Comparison of ENCODE assay signal across 8 cellular contexts in the genomic region with DNA sequence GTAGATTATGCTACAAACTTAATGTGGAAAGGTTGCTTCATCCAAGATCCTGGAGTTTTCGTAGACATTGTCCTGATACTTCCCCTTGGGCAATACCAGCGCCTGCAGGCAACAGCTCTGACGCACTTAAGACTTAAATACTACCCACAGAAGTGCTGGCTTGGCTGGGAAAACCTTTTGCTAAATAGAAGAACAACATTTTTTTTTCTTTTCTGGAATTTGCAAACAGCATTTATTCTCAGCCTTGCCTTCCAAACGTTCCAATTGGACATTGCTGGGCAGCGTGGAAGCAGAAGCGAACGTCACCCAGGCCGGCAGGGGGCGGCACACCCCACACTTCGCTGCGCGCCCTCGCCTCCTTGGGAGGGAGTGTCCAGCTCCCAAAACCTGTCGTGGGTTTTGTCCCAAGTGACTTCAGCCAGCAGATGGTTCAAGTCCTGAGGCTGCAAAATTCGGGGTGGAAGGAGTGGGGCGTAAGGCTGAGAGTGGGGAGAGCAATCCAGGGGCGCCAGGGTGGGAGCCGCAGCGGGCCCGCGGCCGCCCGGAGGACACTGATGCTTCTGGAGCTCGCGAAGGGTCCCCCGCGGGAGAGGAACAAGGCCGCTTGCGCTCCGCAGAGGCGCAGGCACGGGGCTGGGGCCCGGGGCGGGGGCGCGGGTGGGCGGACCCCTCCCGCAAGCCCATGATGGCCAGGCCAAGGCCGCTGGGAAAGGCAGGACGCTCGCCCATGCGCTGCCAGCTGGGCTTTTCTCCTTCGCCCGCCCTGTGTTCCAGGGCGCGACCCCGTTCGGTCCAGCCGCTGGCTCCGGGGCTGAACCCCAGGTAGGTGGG.
A peak's percentile ranks its signal among the peaks of the same experiment; 100 is the strongest.
DNase-seq lines count a peak whose midpoint lies in the region; ATAC-seq and TF ChIP-seq lines count a peak whose summit lies in the region.

No MANE protein-coding gene starts in this region.

- peak overlapping the region; percentile 51 to 63 for H3K4me3 ChIP-seq in right atrium auricular region
- H3K4me3 ChIP-seq in psoas muscle, result peak overlapping the region; percentile 54
- peak overlapping the region; percentile 39 to 56 for H3K4me3 ChIP-seq in uterus

- intact Hi-C loops in psoas muscle (cut with DNase I) (loop anchor here (1.0 to 10.0 kb wide), 5 partner anchors 62 to 564 kb away; no protein-coding TSS in a partner anchor), uterus (cut with DNase I; ENCODE audit: low total_unique reads) (no loop called here)

- peaks cover 0 to 11% (median 6%) of the 10 kb centered on the region in 3 donors for H3K4me1 Mint-ChIP-seq in T-cell

- H3K27ac Mint-ChIP-seq in T-cell, result no peak overlapping the region

- H3K27ac ChIP-seq in angular gyrus (ENCODE audit: low read depth, low read length), result peak overlapping the region; percentile 22
- H3K27ac ChIP-seq in right atrium auricular region, result peak overlapping the region; percentile 6 to 57
- H3K27ac ChIP-seq in psoas muscle, result no peak overlapping the region
- peak overlapping the region; percentile 60 to 75 for H3K27ac ChIP-seq in uterus

- DNase-seq in DMS53 (lab: John Stamatoyannopoulos, UW) (peak; percentile 61), HuH-7 (ENCODE audit: low spot score) (peak; percentile 73), T-cell (peak in 30 of 34 experiments; percentile 1 to 62 (median 32)), right atrium auricular region (ENCODE audit: low spot score) (peak; percentile 82), psoas muscle (peak; percentile 76 to 82), uterus (peak; percentile 80 to 85)

- TF ChIP-seq POLR2A in uterus (IDR thresholded peaks at IDR 0.05), result peak in 1 of 2 donors; percentile 31

- TF ChIP-seq CTCF in right atrium auricular region (IDR thresholded peaks at IDR 0.05) (peak; percentile 84 to 90), psoas muscle (IDR thresholded peaks at IDR 0.05) (peak; percentile 92), uterus (IDR thresholded peaks at IDR 0.05) (peak; percentile 89 to 96 (median 90))

- no peaks in the 10 kb centered on the region for H3K36me3 Mint-ChIP-seq in T-cell

- H3K27me3 Mint-ChIP-seq in T-cell, result peaks cover 22 to 36% of the 10 kb centered on the region in 2 donors

- WGBS in psoas muscle, 3 donors, result 2 to 6% (median 3%) methylated on average over 19 to 50 of the region's 50 CpGs

- peaks cover 0 to 6% of the 10 kb centered on the region in 2 donors for H3K9me3 ChIP-seq in right atrium auricular region
- peaks cover 6% of the 10 kb centered on the region for H3K9me3 ChIP-seq in psoas muscle
- H3K9me3 ChIP-seq in uterus, result no peaks in the 10 kb centered on the region

- H3K27me3 ChIP-seq in right atrium auricular region (no peaks in the 10 kb centered on the region), psoas muscle (ENCODE audit: insufficient read depth in 3 of 3, low read length in 2 of 3) (peaks cover 0 to 32% (median 1%) of the 10 kb centered on the region in 3 donors), uterus (no peaks in the 10 kb centered on the region)

- CTCF ChIA-PET in T-cell (lab: Charles Lee), result interaction anchor here (0.5 to 8.8 kb wide), 12 partner anchors 20 to 1604 kb away, joined by 3 to 138 read pairs (median 4); partner anchors contain the start of gene AGPAT4 (in 1 of the 2)

- ATAC-seq in GM21529 (IDR thresholded peaks at IDR 0.05; ENCODE audit: unreplicated experiment), result peak; percentile 82
- peak; percentile 47 to 69 (median 57) for ATAC-seq in T-cell (replicated peaks in 1 of 4)
- peak; percentile 90 to 99 (median 93) for ATAC-seq in psoas muscle

- H3K4me3 Mint-ChIP-seq in T-cell, result peak overlapping the region; percentile 11 to 50 (median 49)

- H3K36me3 ChIP-seq in right atrium auricular region, result no peaks in the 10 kb centered on the region
- H3K36me3 ChIP-seq in psoas muscle (ENCODE audit: insufficient read depth in 1 of 2, low read depth in 1 of 2), result no peaks in the 10 kb centered on the region
- H3K36me3 ChIP-seq in uterus, result no peaks in the 10 kb centered on the region

- POLR2A ChIA-PET in T-cell (lab: Charles Lee), result interaction anchor here in 1 of 2 donors (0.7 kb wide), 1 partner anchor 30 kb away, joined by 3 read pairs; no protein-coding TSS in a partner anchor

- H3K4me1 ChIP-seq in right atrium auricular region (peaks cover 0 to 8% of the 10 kb centered on the region in 2 donors), psoas muscle (no peaks in the 10 kb centered on the region), uterus (no peaks in the 10 kb centered on the region)

- no peaks in the 10 kb centered on the region for H3K9me3 Mint-ChIP-seq in T-cell

Comparison
In these comparisons a context has a peak if more than half of its experiments do, and no peak if none do; other contexts are left out.
1. DNase-seq: peak in every context shown above with its lines; median percentile 82 in uterus; 82 in right atrium auricular region; 79 in psoas muscle; 73 in HuH-7; 61 in DMS53; 32 in T-cell.